ENCODE assay signal across 9 cellular contexts in the genomic region with DNA sequence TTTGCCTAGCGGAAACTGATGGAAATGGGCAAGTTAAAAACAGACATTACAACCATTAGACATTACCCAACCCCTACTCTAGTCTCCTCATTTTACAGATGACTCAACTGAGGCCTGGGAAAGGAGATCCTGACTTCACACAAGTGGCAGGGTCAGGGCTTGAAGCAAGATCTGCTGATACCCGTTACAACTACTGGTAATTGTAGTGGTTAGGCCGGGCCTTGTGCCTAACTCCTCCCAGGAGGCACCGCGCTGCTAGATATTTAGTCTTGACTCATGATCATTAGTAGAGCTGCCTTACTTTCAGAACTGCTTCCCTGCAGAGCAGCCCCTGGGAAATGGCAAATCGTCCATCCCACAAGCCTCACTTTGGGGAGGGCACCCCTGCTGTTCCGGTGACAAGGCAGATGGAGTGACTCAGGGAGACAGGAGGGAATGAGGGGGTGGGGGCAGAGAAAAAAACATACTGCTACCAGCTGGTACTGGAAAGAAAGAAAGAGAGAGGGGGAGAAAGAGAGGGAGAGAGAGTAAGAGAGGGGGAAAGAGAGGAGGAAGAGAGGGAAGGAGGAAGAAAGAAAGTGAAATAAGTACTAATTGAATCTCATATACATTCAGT. TPM values are rescaled to one million over a fixed set of nuclear protein-coding genes. Genes with fewer than 3 reads are reported as not detected.
A peak's percentile ranks its signal among the peaks of the same experiment; 100 is the strongest.
DNase-seq lines count a peak whose midpoint lies in the region; ATAC-seq, FAIRE-seq and TF ChIP-seq lines count a peak whose summit lies in the region.
"Had no signal": no experiment of that assay in that cellular context is flagged by ENCODE, and none has a peak within 500 bp of the region (broad histone marks: within the 10 kb centered on the region; RNA-seq: fewer than 3 reads in every experiment).

No MANE protein-coding gene starts in this region.

- TF ChIP-seq CTCF in Panc1 (IDR thresholded peaks at IDR 0.05) = no peak

- H3K4me3 Mint-ChIP-seq in CD8-positive, alpha-beta memory T cell = peak overlapping the region; percentile 80 to 88 (median 83)
- peak overlapping the region; percentile 83 for H3K4me3 Mint-ChIP-seq in activated naive CD8-positive, alpha-beta T cell

- ATAC-seq in Panc1 (peak; percentile 59), HG03135 (IDR thresholded peaks at IDR 0.05; ENCODE audit: unreplicated experiment) (no peak)

- peaks cover 0 to 6% of the 10 kb centered on the region in 2 donors for H3K27me3 Mint-ChIP-seq in CD8-positive, alpha-beta memory T cell
- H3K27me3 Mint-ChIP-seq in activated naive CD8-positive, alpha-beta T cell = no peaks in the 10 kb centered on the region

- FAIRE-seq in H54 (lab: Jason Lieb, UNC) = peak; percentile 97

- H3K36me3 Mint-ChIP-seq in CD8-positive, alpha-beta memory T cell = peaks cover 0 to 20% (median 3%) of the 10 kb centered on the region in 3 donors
- no peaks in the 10 kb centered on the region for H3K36me3 Mint-ChIP-seq in activated naive CD8-positive, alpha-beta T cell

- CTCF ChIA-PET in CD8-positive, alpha-beta memory T cell (lab: Charles Lee) = interaction anchor here (1.3 kb wide), 1 partner anchor 11 kb away, joined by 7 read pairs; a partner anchor contains a TSS
- CTCF ChIA-PET in Panc1 (lab: Charles Lee) = no interaction called here

- POLR2A ChIA-PET in CD8-positive, alpha-beta memory T cell (lab: Charles Lee) = interaction anchor here (1.6 kb wide), 1 partner anchor 10 kb away, joined by 7 read pairs; no protein-coding TSS in a partner anchor
- POLR2A ChIA-PET in Panc1 (lab: Charles Lee) = no interaction called here

- H3K4me1 ChIP-seq in CD8-positive, alpha-beta memory T cell (ENCODE audit: insufficient read depth, low read length) = peaks cover 58% of the 10 kb centered on the region
- H3K4me1 ChIP-seq in Panc1 (ENCODE audit: control insufficient read depth, insufficient read depth, low read length) = peaks cover 22% of the 10 kb centered on the region
- H3K4me1 ChIP-seq: parathyroid adenoma had no signal

- peak overlapping the region; percentile 51 to 95 (median 82) for H3K27ac Mint-ChIP-seq in CD8-positive, alpha-beta memory T cell
- peak overlapping the region; percentile 94 for H3K27ac Mint-ChIP-seq in activated naive CD8-positive, alpha-beta T cell

- BruUV-seq in Panc1 (replicated peaks; lab: Mats Ljungman, UMichigan) = no TSS peak

- peak; percentile 48; the same call in 1 of the 2 replicates for TF ChIP-seq POLR2A in H54 (IDR thresholded peaks at IDR 0.05; ENCODE audit: low read depth, low read length)

- no peaks in the 10 kb centered on the region for H3K9me3 Mint-ChIP-seq in CD8-positive, alpha-beta memory T cell
- H3K9me3 Mint-ChIP-seq in activated naive CD8-positive, alpha-beta T cell (ENCODE audit: low read depth) = no peaks in the 10 kb centered on the region

- in situ Hi-C loops in Panc1 (cut with HindIII; ENCODE audit: low pct_unique_long_range_greater_than_20kb, low sequenced_read_pairs) = no loop called here

- no peaks in the 10 kb centered on the region for H3K9me3 ChIP-seq in CD8-positive, alpha-beta memory T cell (ENCODE audit: low read length)
- H3K9me3 ChIP-seq in Panc1 (ENCODE audit: control insufficient read depth, insufficient read depth, low read depth, low read length) = no peaks in the 10 kb centered on the region

- peak overlapping the region; percentile 50 for H3K4me3 ChIP-seq in CD8-positive, alpha-beta memory T cell (ENCODE audit: low read length)
- peak overlapping the region in 1 of 2 experiments; percentile 15; a peak in 1 of 4 replicates for H3K4me3 ChIP-seq in Panc1 (ENCODE audit: low read depth in 2 of 2, low read length in 2 of 2)

- peaks cover 48 to 71% (median 60%) of the 10 kb centered on the region in 3 donors for H3K4me1 Mint-ChIP-seq in CD8-positive, alpha-beta memory T cell
- H3K4me1 Mint-ChIP-seq in activated naive CD8-positive, alpha-beta T cell (ENCODE audit: low read depth) = peaks cover 66% of the 10 kb centered on the region

- DNase-seq in CD8-positive, alpha-beta memory T cell = peak in 2 of 5 donors; percentile 3 to 49
- DNase-seq in H54 (ENCODE audit: insufficient read length, low spot score) (peak; percentile 61), Panc1 (ENCODE audit: low read depth, low spot score) (no peak), hepatic stellate cell (ENCODE audit: low spot score) (peak; percentile 71), DMS153 (lab: John Stamatoyannopoulos, UW) (no peak)
- DNase-seq in stimulated activated CD4-positive, alpha-beta T cell treated with anti-CD3 and anti-CD28 coated beads, Interleukin-4, amount 100 ng/mL, for 1 hour = peak; percentile 44

- no peak overlapping the region for H3K27ac ChIP-seq in CD8-positive, alpha-beta memory T cell (ENCODE audit: low read depth, low read length)
- peak overlapping the region; percentile 88 for H3K27ac ChIP-seq in Panc1 (ENCODE audit: low read length)
- H3K27ac ChIP-seq: parathyroid adenoma had no signal

- intact Hi-C loops in Panc1 (cut with micrococcal nuclease; ENCODE audit: unreplicated experiment) = no loop called here

- no peaks in the 10 kb centered on the region for H3K36me3 ChIP-seq in CD8-positive, alpha-beta memory T cell (ENCODE audit: insufficient read depth, low read length)
- H3K36me3 ChIP-seq in Panc1 (ENCODE audit: control insufficient read depth, insufficient read depth, low read length) = no peaks in the 10 kb centered on the region

- no peaks in the 10 kb centered on the region for H3K27me3 ChIP-seq in CD8-positive, alpha-beta memory T cell (ENCODE audit: insufficient read depth, low read length, poor library complexity, severe bottlenecking)
- H3K27me3 ChIP-seq in Panc1 (ENCODE audit: control insufficient read depth, insufficient read depth, low read length) = no peaks in the 10 kb centered on the region; the same call in 1 of the 2 replicates

RNA-seq across cellular contexts. Expression of a gene that starts 12.2 kb away (rescaled TPM):
- 10 to 100 TPM; 25.6 to 27.0 TPM for total RNA-seq in CD8-positive, alpha-beta memory T cell
- polyA plus RNA-seq in CD8-positive, alpha-beta memory T cell = 60.7 TPM
- 35.5 TPM for total RNA-seq in Panc1 (2021; ENCODE audit: unreplicated experiment)
- polyA plus RNA-seq in Panc1 (2012; ENCODE audit: insufficient read length) = 25.6 TPM

Comparison
In these comparisons a context has a peak if more than half of its experiments do, and no peak if none do; other contexts are left out.
1. DNase-seq: peak in H54 (single experiment), hepatic stellate cell (single experiment) and stimulated activated CD4-positive, alpha-beta T cell treated with anti-CD3 and anti-CD28 coated beads, Interleukin-4, amount 100 ng/mL, for 1 hour (single experiment); none in Panc1 (single experiment) and DMS153 (single experiment).